ENCODE assay signal across 1 cellular context in genomic region chr2:70248810-70249438, GRCh38.
A peak's percentile ranks its signal among the peaks of the same experiment; 100 is the strongest.
TF ChIP-seq lines count a peak whose summit lies in the region.

No MANE protein-coding gene starts in this region.

TF ChIP-seq in HepG2, 621 proteins besides CTCF, POLR2A, EP300 and RAD21 (continued from another document and continues in another):
- no peak for TF ChIP-seq TEF (CRISPR knock-in tag; IDR thresholded peaks at IDR 0.05)
- TF ChIP-seq POLR2AphosphoS5 (IDR thresholded peaks at IDR 0.05; ENCODE audit: low read depth, low read length) = no peak
- TF ChIP-seq, protein P1, sequence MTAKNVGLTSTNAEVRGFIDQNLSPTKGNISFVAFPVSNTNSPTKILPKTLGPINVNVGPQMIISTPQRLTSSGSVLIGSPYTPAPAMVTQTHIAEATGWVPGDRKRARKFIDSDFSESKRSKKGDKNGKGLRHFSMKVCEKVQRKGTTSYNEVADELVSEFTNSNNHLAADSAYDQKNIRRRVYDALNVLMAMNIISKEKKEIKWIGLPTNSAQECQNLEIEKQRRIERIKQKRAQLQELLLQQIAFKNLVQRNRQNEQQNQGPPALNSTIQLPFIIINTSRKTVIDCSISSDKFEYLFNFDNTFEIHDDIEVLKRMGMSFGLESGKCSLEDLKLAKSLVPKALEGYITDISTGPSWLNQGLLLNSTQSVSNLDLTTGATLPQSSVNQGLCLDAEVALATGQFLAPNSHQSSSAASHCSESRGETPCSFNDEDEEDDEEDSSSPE (CRISPR knock-in tag; IDR thresholded peaks at IDR 0.05) = 0 out of 2 replicates have a peak, but pooled peaks have one; percentile 51
- peak; percentile 8; the same call in 1 of the 3 replicates for TF ChIP-seq MXI1 (IDR thresholded peaks at IDR 0.05; ENCODE audit: borderline replicate concordance, low read depth, low read length)
- peak; percentile 48 for TF ChIP-seq GFI1 (CRISPR knock-in tag; IDR thresholded peaks at IDR 0.05; ENCODE audit: borderline replicate concordance)
- TF ChIP-seq ZBTB34 (CRISPR knock-in tag; IDR thresholded peaks at IDR 0.05) = 0 out of 2 replicates have a peak, but pooled peaks have one; percentile 8
- no peak for TF ChIP-seq ZBTB8A (CRISPR knock-in tag; IDR thresholded peaks at IDR 0.05; ENCODE audit: borderline replicate concordance, low read depth)
- 0 out of 2 replicates have a peak, but pooled peaks have one; percentile 24 for TF ChIP-seq ZBTB10 (CRISPR knock-in tag; IDR thresholded peaks at IDR 0.05; ENCODE audit: borderline replicate concordance)
- 0 out of 2 replicates have a peak, but pooled peaks have one; percentile 52 for TF ChIP-seq ZNF749 (CRISPR knock-in tag; IDR thresholded peaks at IDR 0.05; ENCODE audit: borderline replicate concordance)
- peak; percentile 72; the same call in 1 of the 2 replicates for TF ChIP-seq IRF2 (CRISPR knock-in tag; IDR thresholded peaks at IDR 0.05)
- TF ChIP-seq ZKSCAN1 (IDR thresholded peaks at IDR 0.05; ENCODE audit: low read length) = peak; percentile 47; the same call in 1 of the 2 replicates
- TF ChIP-seq SMAD3 (CRISPR knock-in tag; IDR thresholded peaks at IDR 0.05) = no peak; the same call in 1 of the 2 replicates
- TF ChIP-seq HNRNPLL (IDR thresholded peaks at IDR 0.05; ENCODE audit: low read depth, low read length, poor library complexity, severe bottlenecking) = no peak
- TF ChIP-seq ARNT2 (CRISPR knock-in tag; IDR thresholded peaks at IDR 0.05; ENCODE audit: low read depth) = peak; percentile 26; the same call in 1 of the 2 replicates
- TF ChIP-seq, protein P2, sequence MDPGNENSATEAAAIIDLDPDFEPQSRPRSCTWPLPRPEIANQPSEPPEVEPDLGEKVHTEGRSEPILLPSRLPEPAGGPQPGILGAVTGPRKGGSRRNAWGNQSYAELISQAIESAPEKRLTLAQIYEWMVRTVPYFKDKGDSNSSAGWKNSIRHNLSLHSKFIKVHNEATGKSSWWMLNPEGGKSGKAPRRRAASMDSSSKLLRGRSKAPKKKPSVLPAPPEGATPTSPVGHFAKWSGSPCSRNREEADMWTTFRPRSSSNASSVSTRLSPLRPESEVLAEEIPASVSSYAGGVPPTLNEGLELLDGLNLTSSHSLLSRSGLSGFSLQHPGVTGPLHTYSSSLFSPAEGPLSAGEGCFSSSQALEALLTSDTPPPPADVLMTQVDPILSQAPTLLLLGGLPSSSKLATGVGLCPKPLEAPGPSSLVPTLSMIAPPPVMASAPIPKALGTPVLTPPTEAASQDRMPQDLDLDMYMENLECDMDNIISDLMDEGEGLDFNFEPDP (CRISPR knock-in tag; conservative IDR thresholded peaks at IDR 0.05) = no peak
- no peak for TF ChIP-seq DMAP1 (CRISPR knock-in tag; IDR thresholded peaks at IDR 0.05)
- TF ChIP-seq TERF1 (CRISPR knock-in tag; IDR thresholded peaks at IDR 0.05) = no peak
- TF ChIP-seq NR3C1 (CRISPR knock-in tag; IDR thresholded peaks at IDR 0.05) = no peak
- TF ChIP-seq SIX4 (CRISPR knock-in tag; IDR thresholded peaks at IDR 0.05) = 0 out of 2 replicates have a peak, but pooled peaks have one; percentile 50
- TF ChIP-seq ZNF280D (CRISPR knock-in tag; IDR thresholded peaks at IDR 0.05) = no peak
- no peak for TF ChIP-seq NPAS2 (CRISPR knock-in tag; IDR thresholded peaks at IDR 0.05; ENCODE audit: borderline replicate concordance)
- peak; percentile 65 for TF ChIP-seq PPARG (CRISPR knock-in tag; conservative IDR thresholded peaks at IDR 0.05)
- TF ChIP-seq ZNF20 (CRISPR knock-in tag; IDR thresholded peaks at IDR 0.05) = no peak
- TF ChIP-seq ZNF75D (CRISPR knock-in tag; IDR thresholded peaks at IDR 0.05; ENCODE audit: borderline replicate concordance) = no peak
- TF ChIP-seq, protein P3, sequence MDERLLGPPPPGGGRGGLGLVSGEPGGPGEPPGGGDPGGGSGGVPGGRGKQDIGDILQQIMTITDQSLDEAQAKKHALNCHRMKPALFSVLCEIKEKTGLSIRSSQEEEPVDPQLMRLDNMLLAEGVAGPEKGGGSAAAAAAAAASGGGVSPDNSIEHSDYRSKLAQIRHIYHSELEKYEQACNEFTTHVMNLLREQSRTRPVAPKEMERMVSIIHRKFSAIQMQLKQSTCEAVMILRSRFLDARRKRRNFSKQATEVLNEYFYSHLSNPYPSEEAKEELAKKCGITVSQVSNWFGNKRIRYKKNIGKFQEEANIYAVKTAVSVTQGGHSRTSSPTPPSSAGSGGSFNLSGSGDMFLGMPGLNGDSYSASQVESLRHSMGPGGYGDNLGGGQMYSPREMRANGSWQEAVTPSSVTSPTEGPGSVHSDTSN (CRISPR knock-in tag; IDR thresholded peaks at IDR 0.05) = no peak
- no peak for TF ChIP-seq CHCHD3 (CRISPR knock-in tag; IDR thresholded peaks at IDR 0.05)
- no peak; the same call in 1 of the 2 replicates for TF ChIP-seq ZNF558 (CRISPR knock-in tag; IDR thresholded peaks at IDR 0.05; ENCODE audit: borderline replicate concordance)
- TF ChIP-seq ZNF207 (IDR thresholded peaks at IDR 0.05; ENCODE audit: borderline replicate concordance) = no peak
- TF ChIP-seq, protein P4, sequence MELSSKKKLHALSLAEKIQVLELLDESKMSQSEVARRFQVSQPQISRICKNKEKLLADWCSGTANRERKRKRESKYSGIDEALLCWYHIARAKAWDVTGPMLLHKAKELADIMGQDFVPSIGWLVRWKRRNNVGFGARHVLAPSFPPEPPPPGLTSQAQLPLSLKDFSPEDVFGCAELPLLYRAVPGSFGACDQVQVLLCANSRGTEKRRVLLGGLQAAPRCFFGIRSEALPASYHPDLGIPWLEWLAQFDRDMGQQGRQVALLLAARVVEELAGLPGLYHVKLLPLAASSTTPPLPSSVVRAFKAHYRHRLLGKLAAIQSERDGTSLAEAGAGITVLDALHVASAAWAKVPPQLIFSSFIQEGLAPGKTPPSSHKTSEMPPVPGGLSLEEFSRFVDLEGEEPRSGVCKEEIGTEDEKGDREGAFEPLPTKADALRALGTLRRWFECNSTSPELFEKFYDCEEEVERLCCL (CRISPR knock-in tag; IDR thresholded peaks at IDR 0.05; ENCODE audit: borderline replicate concordance) = no peak
- TF ChIP-seq, protein P5, sequence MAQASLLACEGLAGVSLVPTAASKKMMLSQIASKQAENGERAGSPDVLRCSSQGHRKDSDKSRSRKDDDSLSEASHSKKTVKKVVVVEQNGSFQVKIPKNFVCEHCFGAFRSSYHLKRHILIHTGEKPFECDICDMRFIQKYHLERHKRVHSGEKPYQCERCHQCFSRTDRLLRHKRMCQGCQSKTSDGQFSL (CRISPR knock-in tag; IDR thresholded peaks at IDR 0.05) = 0 out of 2 replicates have a peak, but pooled peaks have one; percentile 9
- no peak; the same call in 1 of the 2 replicates for TF ChIP-seq RFX5 (IDR thresholded peaks at IDR 0.05; ENCODE audit: low read depth, low read length)
- TF ChIP-seq MTF1 (CRISPR knock-in tag; IDR thresholded peaks at IDR 0.05) = no peak
- 0 out of 2 replicates have a peak, but pooled peaks have one; percentile 16 for TF ChIP-seq ZBTB20 (CRISPR knock-in tag; IDR thresholded peaks at IDR 0.05; ENCODE audit: borderline replicate concordance, low read depth)
- no peak for TF ChIP-seq ZNF430 (CRISPR knock-in tag; IDR thresholded peaks at IDR 0.05)
- no peak for TF ChIP-seq PAX8 (CRISPR knock-in tag; IDR thresholded peaks at IDR 0.05; ENCODE audit: borderline replicate concordance)
- TF ChIP-seq ZNF709 (CRISPR knock-in tag; IDR thresholded peaks at IDR 0.05) = no peak
- 0 out of 2 replicates have a peak, but pooled peaks have one; percentile 7 for TF ChIP-seq ZNF678 (CRISPR knock-in tag; IDR thresholded peaks at IDR 0.05)
- TF ChIP-seq RFXAP (CRISPR knock-in tag; IDR thresholded peaks at IDR 0.05; ENCODE audit: borderline replicate concordance) = no peak
- no peak for TF ChIP-seq ZNF354B (CRISPR knock-in tag; IDR thresholded peaks at IDR 0.05)
- TF ChIP-seq ISL2 (CRISPR knock-in tag; IDR thresholded peaks at IDR 0.05) = no peak
- TF ChIP-seq NCOA2 (CRISPR knock-in tag; IDR thresholded peaks at IDR 0.05) = peak; percentile 43
- no peak for TF ChIP-seq IRF9 (CRISPR knock-in tag; IDR thresholded peaks at IDR 0.05; ENCODE audit: borderline replicate concordance)
- peak; percentile 34; the same call in 1 of the 2 replicates for TF ChIP-seq ATF3 (CRISPR knock-in tag; IDR thresholded peaks at IDR 0.05)
